8 cellular contexts compared by ENCODE assay signal in the genomic region with DNA sequence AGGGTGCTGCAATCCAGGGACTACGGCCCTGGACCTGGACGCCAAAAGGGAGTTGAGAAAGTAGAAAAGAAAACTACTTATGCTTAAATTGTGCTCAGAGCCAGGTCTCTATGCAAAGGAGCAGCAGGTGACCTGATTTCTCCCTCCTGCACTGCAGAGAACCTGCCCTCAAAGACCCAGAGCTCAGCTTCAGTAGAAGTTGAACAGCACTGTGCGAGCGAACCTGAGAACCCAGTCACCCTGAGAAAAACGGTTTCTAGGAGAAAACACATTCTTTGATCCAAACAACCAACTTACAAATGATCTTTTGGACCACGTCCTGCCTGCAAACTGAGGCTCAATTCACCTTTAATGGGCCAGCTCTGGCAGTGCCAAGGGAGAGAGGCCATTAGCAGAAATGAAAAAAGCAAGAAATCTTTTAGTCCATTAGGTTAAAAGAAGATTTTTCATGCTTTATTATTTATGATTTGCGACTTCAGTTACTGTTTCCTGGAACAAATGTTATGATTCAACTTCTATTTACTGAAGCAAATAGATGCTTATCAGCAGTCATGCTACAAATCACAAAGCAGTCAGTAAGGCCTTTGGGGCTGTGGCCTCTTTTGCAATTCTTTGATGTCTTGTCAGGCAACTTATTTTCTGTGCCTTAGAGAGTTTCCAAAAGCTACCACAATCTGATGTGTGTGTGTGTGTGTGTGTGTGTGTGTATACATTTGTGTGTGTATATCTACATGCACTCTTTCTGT.
A peak's percentile ranks its signal among the peaks of the same experiment; 100 is the strongest.
DNase-seq lines count a peak whose midpoint lies in the region; ATAC-seq and TF ChIP-seq lines count a peak whose summit lies in the region.

No MANE protein-coding gene starts in this region.

- no peak overlapping the region for H3K18ac ChIP-seq in mesendoderm (ENCODE audit: low read length)

- H3K79me2 ChIP-seq in mesendoderm (ENCODE audit: control insufficient read depth, insufficient read depth, low read length), result no peaks in the 10 kb centered on the region

- no peak overlapping the region for H2BK5ac ChIP-seq in mesendoderm (ENCODE audit: low read length)

- no peak for ATAC-seq in GM19035 (IDR thresholded peaks at IDR 0.05; ENCODE audit: unreplicated experiment)

- no peak overlapping the region for H2BK15ac ChIP-seq in mesendoderm (replicated peaks; ENCODE audit: low read depth)

- no peak overlapping the region for H3K4me2 ChIP-seq in mesendoderm (ENCODE audit: low read length)

- peak; percentile 41 for DNase-seq in activated CD4-positive, CD25-positive, alpha-beta regulatory T cell treated with anti-CD3 and anti-CD28 coated beads, Interleukin-2, amount 50 U/mL, for 16 hours (ENCODE audit: low read depth, low spot score)
- no peak for DNase-seq in activated CD4-positive, CD25-positive, alpha-beta regulatory T cell treated with anti-CD3 and anti-CD28 coated beads, Interleukin-2, amount 50 U/mL, for 72 hours
- peak; percentile 57 for DNase-seq in activated CD8-positive, alpha-beta memory T cell treated with anti-CD3 and anti-CD28 coated beads, Interleukin-2, amount 50 U/mL, for 1 hour (ENCODE audit: extremely low read depth)
- DNase-seq in fibroblast of the aortic adventitia (ENCODE audit: low read depth) (peak; percentile 62), mesendoderm (no peak), D341Med (ENCODE audit: low spot score) (no peak)
- peak; percentile 51 for DNase-seq in stimulated activated CD8-positive, alpha-beta memory T cell treated with anti-CD3 and anti-CD28 coated beads, Interleukin-4, amount 100 ng/mL, for 48 hours

- no peak overlapping the region for H3K9ac ChIP-seq in mesendoderm (ENCODE audit: low read length)

- H3K79me1 ChIP-seq in mesendoderm (ENCODE audit: low read length), result no peaks in the 10 kb centered on the region

- H3K4ac ChIP-seq in mesendoderm (ENCODE audit: low read depth, low read length), result no peak overlapping the region

- no peak overlapping the region for H2AK5ac ChIP-seq in mesendoderm (ENCODE audit: low read length)

- no CpG with 5 or more reads among the region's 7 CpGs for WGBS in mesendoderm (ENCODE audit: extremely low coverage, insufficient coverage, low lambda C conversion rate)

- no peak overlapping the region for H2BK120ac ChIP-seq in mesendoderm (ENCODE audit: low read depth, low read length)

- TF ChIP-seq CTCF in fibroblast of the aortic adventitia (IDR thresholded peaks at IDR 0.05; ENCODE audit: insufficient read depth, low read length), result no peak

- no peak overlapping the region for H3K23ac ChIP-seq in mesendoderm (ENCODE audit: low read length)

- no peak overlapping the region for H3K27ac ChIP-seq in mesendoderm (ENCODE audit: low read depth, low read length)

- H4K5ac ChIP-seq in mesendoderm (ENCODE audit: low read length), result no peak overlapping the region

- H4K8ac ChIP-seq in mesendoderm (ENCODE audit: low read depth, low read length), result no peak overlapping the region

- H3K4me3 ChIP-seq in fibroblast of the aortic adventitia (ENCODE audit: low read depth, low read length), result no peak overlapping the region
- H3K4me3 ChIP-seq in mesendoderm (ENCODE audit: low read length), result no peak overlapping the region

- H3K27me3 ChIP-seq in mesendoderm (ENCODE audit: insufficient read depth, low read length, poor library complexity), result no peaks in the 10 kb centered on the region

- H3K4me1 ChIP-seq in mesendoderm (ENCODE audit: control insufficient read depth, low read depth, low read length), result no peaks in the 10 kb centered on the region

- no peak overlapping the region for H3K56ac ChIP-seq in mesendoderm (ENCODE audit: low read length)

- H3K36me3 ChIP-seq in mesendoderm (ENCODE audit: control insufficient read depth, insufficient read depth, low read length), result no peaks in the 10 kb centered on the region

Comparison
In these comparisons a context has a peak if more than half of its experiments do, and no peak if none do; other contexts are left out.
1. DNase-seq: peak in activated CD4-positive, CD25-positive, alpha-beta regulatory T cell treated with anti-CD3 and anti-CD28 coated beads, Interleukin-2, amount 50 U/mL, for 16 hours (single experiment), activated CD8-positive, alpha-beta memory T cell treated with anti-CD3 and anti-CD28 coated beads, Interleukin-2, amount 50 U/mL, for 1 hour (single experiment), fibroblast of the aortic adventitia (single experiment) and stimulated activated CD8-positive, alpha-beta memory T cell treated with anti-CD3 and anti-CD28 coated beads, Interleukin-4, amount 100 ng/mL, for 48 hours (single experiment); none in activated CD4-positive, CD25-positive, alpha-beta regulatory T cell treated with anti-CD3 and anti-CD28 coated beads, Interleukin-2, amount 50 U/mL, for 72 hours (single experiment), mesendoderm (single experiment) and D341Med (single experiment).